In the genomic region with DNA sequence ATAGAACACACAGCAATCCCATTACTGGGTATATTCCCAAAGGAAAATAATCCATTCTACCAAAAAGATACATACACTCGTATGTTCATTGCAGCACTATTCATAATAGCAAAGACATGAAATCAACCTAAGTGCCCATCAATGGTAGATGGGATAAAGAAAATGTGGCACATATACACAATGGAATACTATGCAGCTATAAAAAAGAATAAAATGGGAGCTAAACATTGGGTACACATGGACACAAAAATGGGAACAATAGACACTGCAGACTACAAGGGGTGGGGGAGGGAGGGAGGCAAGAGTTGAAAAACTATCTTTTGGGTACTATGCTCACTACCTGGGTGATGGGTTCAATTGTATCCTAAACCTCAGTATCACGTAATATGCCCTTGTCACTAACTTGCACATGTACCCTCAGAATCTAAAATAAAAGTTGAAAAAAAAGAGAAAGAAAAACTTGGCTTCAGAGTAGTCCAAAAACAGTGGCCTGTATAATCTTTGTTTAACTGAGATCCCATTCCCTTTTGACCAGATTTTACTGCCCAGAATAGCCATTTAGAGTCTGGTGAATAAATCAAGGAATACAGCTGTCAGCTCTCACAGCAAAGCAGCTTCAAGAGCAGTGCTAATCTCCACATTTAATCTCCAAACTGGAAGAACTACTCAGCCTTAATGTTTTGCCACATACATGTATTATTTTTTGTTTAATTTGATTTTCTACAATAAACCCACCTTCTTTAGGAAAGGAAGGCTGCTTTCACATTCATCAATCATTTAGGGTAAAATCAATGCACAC, we compare ENCODE assay signal across 19 cellular contexts.
"Had no signal": no experiment of that assay in that cellular context is flagged by ENCODE, and none has a peak within 500 bp of the region (broad histone marks: within the 10 kb centered on the region; RNA-seq: fewer than 3 reads in every experiment).

No MANE protein-coding gene starts in this region.

- H3K4me1 ChIP-seq: tibial nerve had no signal

- ATAC-seq: activated CD8-positive, alpha-beta memory T cell treated with anti-CD3 and anti-CD28 coated beads, Interleukin-2, amount 10 ng/mL, durations not matched to agents 7 days and 5 days; activated naive CD8-positive, alpha-beta T cell treated with anti-CD3 and anti-CD28 coated beads, Interleukin-2, amount 50 U/mL, for 24 hours; natural killer cell treated with Interleukin-12 subunit alpha and Interleukin-12 subunit beta and Interleukin-15 and Interleukin-18, amount 100 ng/mL, for 72 hours had no signal

- H3K4me3 ChIP-seq: dorsolateral prefrontal cortex, hepatocyte, left ventricle myocardium inferior, tibial nerve, vagina had no signal

- H3K9me3 ChIP-seq: left ventricle myocardium inferior, tibial nerve, vagina had no signal

- H3K27me3 ChIP-seq: dorsolateral prefrontal cortex, hepatocyte, tibial nerve, vagina had no signal

- H3K27ac ChIP-seq: dorsolateral prefrontal cortex, hepatocyte, left ventricle myocardium inferior, tibial nerve, vagina had no signal

- FAIRE-seq: astrocyte, keratinocyte had no signal

- DNase-seq: activated CD4-positive, alpha-beta memory T cell treated with anti-CD3 and anti-CD28 coated beads for 36 hours; activated CD4-positive, alpha-beta T cell treated with anti-CD3 and anti-CD28 coated beads for 1 hour; activated CD8-positive, alpha-beta memory T cell treated with anti-CD3 and anti-CD28 coated beads, Interleukin-2, amount 10 ng/mL, durations not matched to agents 7 days and 5 days; activated naive CD4-positive, alpha-beta T cell treated with anti-CD3 and anti-CD28 coated beads for 36 hours; activated naive CD8-positive, alpha-beta T cell treated with anti-CD3 and anti-CD28 coated beads, Interleukin-2, amount 50 U/mL, for 24 hours; activated T-cell treated with anti-CD3 and anti-CD28 coated beads, Interleukin-2, amount 50 U/mL, for 1 hour; dorsolateral prefrontal cortex; endodermal cell; left ventricle myocardium inferior; retina; stimulated activated CD4-positive, alpha-beta T cell treated with anti-CD3 and anti-CD28 coated beads, Interleukin-15, amount 100 ng/mL, for 24 hours; stimulated activated CD4-positive, alpha-beta T cell treated with anti-CD3 and anti-CD28 coated beads, Interleukin-4, amount 100 ng/mL, for 24 hours; stimulated activated naive CD4-positive, alpha-beta T cell had no signal
